10 cellular contexts compared by ENCODE assay signal in genomic region chr11:76524919-76525318, GRCh38.
DNase-seq lines count a peak whose midpoint lies in the region; ATAC-seq and TF ChIP-seq lines count a peak whose summit lies in the region.
"Had no signal": no experiment of that assay in that cellular context is flagged by ENCODE, and none has a peak within 500 bp of the region (broad histone marks: within the 10 kb centered on the region; RNA-seq: fewer than 3 reads in every experiment).

No MANE protein-coding gene starts in this region.

- WGBS in endodermal cell (ENCODE audit: insufficient coverage in 1 of 2, insufficient read length in 1 of 2), 2 experiments: 87% methylated on average over 1 of the region's 1 CpG; no CpG with 5 or more reads in 1 of the 2 experiments

- peaks cover 46% of the 10 kb centered on the region for H3K27me3 Mint-ChIP-seq in endodermal cell (ENCODE audit: insufficient read depth)
- no peaks in the 10 kb centered on the region for H3K27me3 Mint-ChIP-seq in CD4-positive, alpha-beta memory T cell
- H3K27me3 Mint-ChIP-seq: activated naive CD4-positive, alpha-beta T cell treated with anti-CD3 and anti-CD28 coated beads, Interleukin-2, amount 10 ng/mL, durations not matched to agents 7 days and 5 days had no signal

- TF ChIP-seq CTCF in mucosa of descending colon (IDR thresholded peaks at IDR 0.05): no peak
- TF ChIP-seq CTCF in endodermal cell (conservative IDR thresholded peaks at IDR 0.05): no peak

- H3K27me3 ChIP-seq in endodermal cell (ENCODE audit: control insufficient read depth, insufficient read depth, low read length, poor library complexity, severe bottlenecking): no peaks in the 10 kb centered on the region
- H3K27me3 ChIP-seq in CD4-positive, alpha-beta memory T cell (ENCODE audit: insufficient read depth, low read length): no peaks in the 10 kb centered on the region

- H3K9ac ChIP-seq in endodermal cell (ENCODE audit: extremely low read depth, low read length, poor library complexity, severe bottlenecking): no peak overlapping the region

- no peaks in the 10 kb centered on the region for H3K9me3 Mint-ChIP-seq in endodermal cell
- no peaks in the 10 kb centered on the region for H3K9me3 Mint-ChIP-seq in CD4-positive, alpha-beta memory T cell
- H3K9me3 Mint-ChIP-seq: activated naive CD4-positive, alpha-beta T cell treated with anti-CD3 and anti-CD28 coated beads, Interleukin-2, amount 10 ng/mL, durations not matched to agents 7 days and 5 days had no signal

- intact Hi-C loops in mucosa of descending colon (cut with DNase I, micrococcal nuclease): no loop called here
- intact Hi-C loops in CD4-positive, alpha-beta memory T cell (cut with micrococcal nuclease): no loop called here

- no peak overlapping the region for H3K27ac ChIP-seq in endodermal cell (ENCODE audit: low read depth, low read length)
- no peak overlapping the region for H3K27ac ChIP-seq in CD4-positive, alpha-beta memory T cell (ENCODE audit: low read depth, low read length)

- H3K4me1 ChIP-seq in mucosa of descending colon (ENCODE audit: low read depth): peaks cover 6% of the 10 kb centered on the region
- H3K4me1 ChIP-seq in endodermal cell (ENCODE audit: control insufficient read depth, insufficient read depth, low read length): peaks cover 15% of the 10 kb centered on the region
- H3K4me1 ChIP-seq in CD4-positive, alpha-beta memory T cell (ENCODE audit: insufficient read depth, low read length): no peaks in the 10 kb centered on the region

- POLR2A ChIA-PET in CD4-positive, alpha-beta memory T cell (lab: Charles Lee; ENCODE audit: partially characterized antibody): no interaction called here

- peaks cover 46% of the 10 kb centered on the region for H3K36me3 Mint-ChIP-seq in endodermal cell (ENCODE audit: low read depth)
- peaks cover 51% of the 10 kb centered on the region in 2 donors for H3K36me3 Mint-ChIP-seq in CD4-positive, alpha-beta memory T cell

- DNase-seq in DMS79 (lab: John Stamatoyannopoulos, UW) (peak; percentile 1), NCI-H146 treated with DMSO at 0.1 percent for 48 hours (lab: John Stamatoyannopoulos, UW; ENCODE audit: unreplicated experiment) (peak; percentile 19), dedifferentiated amniotic fluid mesenchymal stem cell (ENCODE audit: extremely low spot score) (peak; percentile 32), mucosa of descending colon (peak in 1 of 3 donors; percentile 57), endodermal cell (no peak), OCI-M2 (lab: John Stamatoyannopoulos, UW; ENCODE audit: unreplicated experiment) (no peak)
- no peak for DNase-seq in CD4-positive, alpha-beta memory T cell
- DNase-seq in stimulated activated CD4-positive, alpha-beta T cell treated with anti-CD3 and anti-CD28 coated beads, Interleukin-2, amount 100 ng/mL, for 24 hours: no peak
- DNase-seq: activated naive CD4-positive, alpha-beta T cell treated with anti-CD3 and anti-CD28 coated beads, Interleukin-2, amount 10 ng/mL, durations not matched to agents 7 days and 5 days; stimulated activated naive CD4-positive, alpha-beta T cell had no signal

- H3K4me3 ChIP-seq in mucosa of descending colon: no peak overlapping the region
- no peak overlapping the region for H3K4me3 ChIP-seq in endodermal cell (ENCODE audit: low read length)
- H3K4me3 ChIP-seq in CD4-positive, alpha-beta memory T cell (ENCODE audit: low read length in 2 of 2): no peak overlapping the region

- no peak overlapping the region for H3K4me3 Mint-ChIP-seq in endodermal cell
- no peak overlapping the region for H3K4me3 Mint-ChIP-seq in CD4-positive, alpha-beta memory T cell
- H3K4me3 Mint-ChIP-seq: activated naive CD4-positive, alpha-beta T cell treated with anti-CD3 and anti-CD28 coated beads, Interleukin-2, amount 10 ng/mL, durations not matched to agents 7 days and 5 days had no signal

- peaks cover 27% of the 10 kb centered on the region for H3K4me1 Mint-ChIP-seq in endodermal cell
- no peaks in the 10 kb centered on the region for H3K4me1 Mint-ChIP-seq in CD4-positive, alpha-beta memory T cell
- H3K4me1 Mint-ChIP-seq: activated naive CD4-positive, alpha-beta T cell treated with anti-CD3 and anti-CD28 coated beads, Interleukin-2, amount 10 ng/mL, durations not matched to agents 7 days and 5 days had no signal

- H3K36me3 ChIP-seq in mucosa of descending colon (ENCODE audit: low read depth) (no peaks in the 10 kb centered on the region), endodermal cell (ENCODE audit: control insufficient read depth, insufficient read depth, low read length) (peaks cover 27% of the 10 kb centered on the region)
- peaks cover 8% of the 10 kb centered on the region for H3K36me3 ChIP-seq in CD4-positive, alpha-beta memory T cell (ENCODE audit: insufficient read depth, low read length)

- CTCF ChIA-PET in CD4-positive, alpha-beta memory T cell (lab: Charles Lee; ENCODE audit: partially characterized antibody): interaction anchor here (1.2 kb wide), 1 partner anchor 13 kb away, joined by 3 read pairs; no protein-coding TSS in a partner anchor

- H3K9me3 ChIP-seq in mucosa of descending colon: no peaks in the 10 kb centered on the region
- no peaks in the 10 kb centered on the region for H3K9me3 ChIP-seq in endodermal cell (ENCODE audit: control insufficient read depth, low read length)
- no peaks in the 10 kb centered on the region for H3K9me3 ChIP-seq in CD4-positive, alpha-beta memory T cell (ENCODE audit: control insufficient read depth in 1 of 2, low read length in 2 of 2)

- ATAC-seq in mucosa of descending colon: peak; percentile 73

- H3K27ac Mint-ChIP-seq in endodermal cell: no peak overlapping the region
- H3K27ac Mint-ChIP-seq in CD4-positive, alpha-beta memory T cell: no peak overlapping the region
- H3K27ac Mint-ChIP-seq: activated naive CD4-positive, alpha-beta T cell treated with anti-CD3 and anti-CD28 coated beads, Interleukin-2, amount 10 ng/mL, durations not matched to agents 7 days and 5 days had no signal

Comparison
In these comparisons a context has a peak if more than half of its experiments do, and no peak if none do; other contexts are left out.
1. DNase-seq: peak in DMS79 (single experiment), NCI-H146 treated with DMSO at 0.1 percent for 48 hours (single experiment) and dedifferentiated amniotic fluid mesenchymal stem cell (single experiment); none in endodermal cell (single experiment), CD4-positive, alpha-beta memory T cell (0 of 5), OCI-M2 (single experiment) and stimulated activated CD4-positive, alpha-beta T cell treated with anti-CD3 and anti-CD28 coated beads, Interleukin-2, amount 100 ng/mL, for 24 hours (0 of 2).